In genomic region chr16:11698271-11698689, GRCh38 we compare ENCODE assay signal across 9 cellular contexts. TPM values are rescaled to one million over a fixed set of nuclear protein-coding genes. Genes with fewer than 3 reads are reported as not detected.
DNase-seq lines count a peak whose midpoint lies in the region; ATAC-seq and TF ChIP-seq lines count a peak whose summit lies in the region.
"Had no signal": no experiment of that assay in that cellular context is flagged by ENCODE, and none has a peak within 500 bp of the region (broad histone marks: within the 10 kb centered on the region; RNA-seq: fewer than 3 reads in every experiment).

No MANE protein-coding gene starts in this region.

- CTCF ChIA-PET in mammary epithelial cell (lab: Charles Lee; ENCODE audit: low non-redundant PET) = no interaction called here

- H3K27ac ChIP-seq in OCI-LY3 (ENCODE audit: low read length) (peak overlapping the region; percentile 36; the same call in 1 of the 2 replicates), mammary epithelial cell (ENCODE audit: insufficient read depth, low read depth, low read length) (no peak overlapping the region), parathyroid adenoma (peak overlapping the region; percentile 39), gastroesophageal sphincter (no peak overlapping the region)
- H3K27ac ChIP-seq: 22Rv1 had no signal

- dilution Hi-C loops in mammary epithelial cell (cut with HindIII; ENCODE audit: low sequenced_read_pairs) = no loop called here

- H3K9ac ChIP-seq in OCI-LY3 (ENCODE audit: low read length) (no peak overlapping the region), mammary epithelial cell (ENCODE audit: insufficient read depth, low read length) (no peak overlapping the region), parathyroid adenoma (no peak overlapping the region)

- WGBS in mammary epithelial cell (ENCODE audit: low coverage, missing lambda C conversion rate) = 81% methylated on average over 7 of the region's 7 CpGs
- WGBS in gastroesophageal sphincter (ENCODE audit: low coverage in 1 of 2), 2 donors = 70 to 82% methylated on average over 5 of the region's 7 CpGs

- H2AFZ ChIP-seq in OCI-LY3 (ENCODE audit: low read depth, low read length) (no peak overlapping the region), mammary epithelial cell (ENCODE audit: low read depth, low read length) (no peak overlapping the region), parathyroid adenoma (peak overlapping the region; percentile 52)

- peaks cover 25% of the 10 kb centered on the region for H3K4me1 ChIP-seq in OCI-LY3 (ENCODE audit: low read length)
- H3K4me1 ChIP-seq in mammary epithelial cell (ENCODE audit: insufficient read depth, low read length) = no peaks in the 10 kb centered on the region
- peaks cover 10% of the 10 kb centered on the region for H3K4me1 ChIP-seq in parathyroid adenoma
- H3K4me1 ChIP-seq in gastroesophageal sphincter = peaks cover 0 to 3% (median 0%) of the 10 kb centered on the region in 3 donors

- no TSS peak for BruUV-seq in mammary epithelial cell (replicated peaks; lab: Mats Ljungman, UMichigan)

- TF ChIP-seq EP300 in gastroesophageal sphincter (IDR thresholded peaks at IDR 0.05) = no peak

- H3K9me3 ChIP-seq in OCI-LY3 (ENCODE audit: insufficient read depth, low read length) (no peaks in the 10 kb centered on the region), mammary epithelial cell (replicated peaks; ENCODE audit: insufficient read depth, low read length) (no peaks in the 10 kb centered on the region), parathyroid adenoma (ENCODE audit: control insufficient read depth, low read length) (no peaks in the 10 kb centered on the region), gastroesophageal sphincter (no peaks in the 10 kb centered on the region)

- H3K4me3 ChIP-seq in OCI-LY3 (ENCODE audit: low read length) (no peak overlapping the region), mammary epithelial cell (replicated peaks in 1 of 3; ENCODE audit: insufficient read depth in 1 of 3, low read depth in 2 of 3, low read length in 3 of 3) (no peak overlapping the region), parathyroid adenoma (ENCODE audit: low read depth, low read length) (no peak overlapping the region), gastroesophageal sphincter (no peak overlapping the region)

- H3K27me3 ChIP-seq in OCI-LY3 (ENCODE audit: low read depth, low read length) = no peaks in the 10 kb centered on the region
- no peaks in the 10 kb centered on the region for H3K27me3 ChIP-seq in mammary epithelial cell (ENCODE audit: insufficient read depth, low read length)
- H3K27me3 ChIP-seq in parathyroid adenoma (ENCODE audit: control insufficient read depth, insufficient read depth, low read length) = no peaks in the 10 kb centered on the region
- H3K27me3 ChIP-seq in gastroesophageal sphincter = no peaks in the 10 kb centered on the region

- ATAC-seq in gastroesophageal sphincter = no peak

- H4K20me1 ChIP-seq in OCI-LY3 (ENCODE audit: insufficient read depth, low read length) (peaks cover 43% of the 10 kb centered on the region; the same call in 1 of the 2 replicates), mammary epithelial cell (ENCODE audit: insufficient read depth, low read length) (no peaks in the 10 kb centered on the region)

- DNase-seq in DMS53 (lab: John Stamatoyannopoulos, UW) (peak; percentile 15), DMS53 treated with DMSO at 0.1 percent for 48 hours (lab: John Stamatoyannopoulos, UW; ENCODE audit: unreplicated experiment) (no peak), mammary epithelial cell (peak; percentile 61), NCI-H128 (lab: John Stamatoyannopoulos, UW; ENCODE audit: unreplicated experiment) (no peak), NCI-H524 treated with DMSO at 0.1 percent for 48 hours (lab: John Stamatoyannopoulos, UW) (no peak)

- TF ChIP-seq POLR2A in gastroesophageal sphincter (IDR thresholded peaks at IDR 0.05) = no peak

- intact Hi-C loops in mammary epithelial cell (cut with micrococcal nuclease) = no loop called here

- peaks cover 72% of the 10 kb centered on the region for H3K36me3 ChIP-seq in OCI-LY3 (replicated peaks; ENCODE audit: low read depth, low read length)
- peaks cover 7% of the 10 kb centered on the region for H3K36me3 ChIP-seq in mammary epithelial cell (ENCODE audit: insufficient read depth, low read length)
- no peaks in the 10 kb centered on the region for H3K36me3 ChIP-seq in parathyroid adenoma (ENCODE audit: control insufficient read depth, insufficient read depth, low read length)
- peaks cover 3 to 84% of the 10 kb centered on the region in 2 donors for H3K36me3 ChIP-seq in gastroesophageal sphincter

- peaks cover 81% of the 10 kb centered on the region for H3K79me2 ChIP-seq in OCI-LY3 (ENCODE audit: low read length)
- H3K79me2 ChIP-seq in mammary epithelial cell (ENCODE audit: insufficient read depth, low read length) = peaks cover 23% of the 10 kb centered on the region
- H3K79me2 ChIP-seq in parathyroid adenoma = peaks cover 21% of the 10 kb centered on the region

- H3K4me2 ChIP-seq in OCI-LY3 (ENCODE audit: low read length) (no peak overlapping the region), mammary epithelial cell (ENCODE audit: insufficient read depth, low read depth, low read length) (no peak overlapping the region), parathyroid adenoma (ENCODE audit: low read length) (peak overlapping the region; percentile 34)

- peak; percentile 30 for TF ChIP-seq CTCF in OCI-LY3 (IDR thresholded peaks at IDR 0.05; ENCODE audit: low read depth, low read length)
- peak; percentile 20 to 33 for TF ChIP-seq CTCF in mammary epithelial cell (conservative IDR thresholded peaks at IDR 0.05 in 1 of 2, IDR thresholded peaks at IDR 0.05 in 1 of 2; ENCODE audit: extremely low read depth in 1 of 2, insufficient read depth in 1 of 2, low read depth in 1 of 2, low read length in 2 of 2)
- TF ChIP-seq CTCF in parathyroid adenoma (IDR thresholded peaks at IDR 0.05) = no peak
- TF ChIP-seq CTCF in gastroesophageal sphincter (IDR thresholded peaks at IDR 0.05) = no peak

- in situ Hi-C loops in mammary epithelial cell (cut with MboI; ENCODE audit: low sequenced_read_pairs in 2 of 2) = no loop called here

RNA-seq across cellular contexts. Expression of gene SNN, which starts 30.0 kb away (rescaled TPM):
- total RNA-seq in mammary epithelial cell = 10 to 100 TPM; 14.2 to 32.7 TPM
- 14.2 TPM for polyA plus RNA-seq in mammary epithelial cell
- 13.4 TPM for polyA minus RNA-seq in mammary epithelial cell
- total RNA-seq in gastroesophageal sphincter = 10 to 100 TPM; 34.6 to 40.3 (median 39.7) TPM

RNA-seq across cellular contexts. Expression of gene TXNDC11, which starts 44.4 kb away (rescaled TPM):
- total RNA-seq in mammary epithelial cell (10 to 100 TPM; 26.0 to 30.7 TPM), gastroesophageal sphincter (10 to 100 TPM; 30.2 to 53.5 (median 46.4) TPM)
- polyA plus RNA-seq in mammary epithelial cell = 46.6 TPM
- 34.0 TPM for polyA minus RNA-seq in mammary epithelial cell

Comparison
In these comparisons a context has a peak if more than half of its experiments do, and no peak if none do; other contexts are left out.
1. DNase-seq: peak in DMS53 (single experiment) and mammary epithelial cell (single experiment); none in DMS53 treated with DMSO at 0.1 percent for 48 hours (single experiment), NCI-H128 (single experiment) and NCI-H524 treated with DMSO at 0.1 percent for 48 hours (single experiment).
2. H3K27ac ChIP-seq: peak in OCI-LY3 (single experiment) and parathyroid adenoma (single experiment); none in mammary epithelial cell (single experiment) and gastroesophageal sphincter (0 of 4).
3. CTCF ChIP-seq: peak in OCI-LY3 (single experiment) and mammary epithelial cell (2 of 2); none in parathyroid adenoma (single experiment) and gastroesophageal sphincter (0 of 4).